In the genomic region with DNA sequence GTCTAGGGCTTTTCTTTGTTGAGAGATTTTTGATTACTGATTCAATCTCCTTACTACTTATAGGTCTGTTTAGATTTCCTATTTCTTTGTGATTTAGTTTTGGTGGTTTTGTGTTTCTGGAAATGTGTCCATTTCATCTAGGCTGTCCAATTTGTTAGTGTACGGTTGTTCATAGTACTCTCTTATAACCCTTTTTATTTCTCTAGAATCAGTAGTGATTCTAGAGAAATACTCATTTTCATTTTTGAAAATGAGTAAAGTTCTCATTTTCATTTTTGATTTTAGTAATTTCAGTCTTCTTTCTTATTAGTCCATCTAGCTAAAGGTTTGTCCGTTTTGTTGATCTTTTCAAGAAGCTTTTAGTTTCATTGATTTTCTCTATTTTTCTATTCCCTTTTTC, we compare ENCODE assay signal across 1 cellular context.
TF ChIP-seq lines count a peak whose summit lies in the region.

No MANE protein-coding gene starts in this region.

TF ChIP-seq in GM12878, 131 proteins besides CTCF, POLR2A, EP300 and RAD21 (continued from another document):
- TF ChIP-seq, protein P1, sequence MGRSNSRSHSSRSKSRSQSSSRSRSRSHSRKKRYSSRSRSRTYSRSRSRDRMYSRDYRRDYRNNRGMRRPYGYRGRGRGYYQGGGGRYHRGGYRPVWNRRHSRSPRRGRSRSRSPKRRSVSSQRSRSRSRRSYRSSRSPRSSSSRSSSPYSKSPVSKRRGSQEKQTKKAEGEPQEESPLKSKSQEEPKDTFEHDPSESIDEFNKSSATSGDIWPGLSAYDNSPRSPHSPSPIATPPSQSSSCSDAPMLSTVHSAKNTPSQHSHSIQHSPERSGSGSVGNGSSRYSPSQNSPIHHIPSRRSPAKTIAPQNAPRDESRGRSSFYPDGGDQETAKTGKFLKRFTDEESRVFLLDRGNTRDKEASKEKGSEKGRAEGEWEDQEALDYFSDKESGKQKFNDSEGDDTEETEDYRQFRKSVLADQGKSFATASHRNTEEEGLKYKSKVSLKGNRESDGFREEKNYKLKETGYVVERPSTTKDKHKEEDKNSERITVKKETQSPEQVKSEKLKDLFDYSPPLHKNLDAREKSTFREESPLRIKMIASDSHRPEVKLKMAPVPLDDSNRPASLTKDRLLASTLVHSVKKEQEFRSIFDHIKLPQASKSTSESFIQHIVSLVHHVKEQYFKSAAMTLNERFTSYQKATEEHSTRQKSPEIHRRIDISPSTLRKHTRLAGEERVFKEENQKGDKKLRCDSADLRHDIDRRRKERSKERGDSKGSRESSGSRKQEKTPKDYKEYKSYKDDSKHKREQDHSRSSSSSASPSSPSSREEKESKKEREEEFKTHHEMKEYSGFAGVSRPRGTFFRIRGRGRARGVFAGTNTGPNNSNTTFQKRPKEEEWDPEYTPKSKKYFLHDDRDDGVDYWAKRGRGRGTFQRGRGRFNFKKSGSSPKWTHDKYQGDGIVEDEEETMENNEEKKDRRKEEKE (IDR thresholded peaks at IDR 0.05): no peak
- TF ChIP-seq SREBF1 (IDR thresholded peaks at IDR 0.05; ENCODE audit: low read length) (no peak), MEF2A (IDR thresholded peaks at IDR 0.05; ENCODE audit: insufficient read depth, low read depth, low read length) (no peak), JUNB (IDR thresholded peaks at IDR 0.05) (peak; percentile 91), ESRRA (IDR thresholded peaks at IDR 0.05; ENCODE audit: low read length) (no peak), SMARCA5 (IDR thresholded peaks at IDR 0.05) (no peak), NR2C2 (IDR thresholded peaks at IDR 0.05; ENCODE audit: borderline replicate concordance, control insufficient read depth, insufficient read length, low read depth) (no peak), SREBF2 (IDR thresholded peaks at IDR 0.05; ENCODE audit: low read length) (no peak), PAX8 (IDR thresholded peaks at IDR 0.05) (no peak), RFX5 (IDR thresholded peaks at IDR 0.05; ENCODE audit: low read depth, low read length) (no peak), NBN (IDR thresholded peaks at IDR 0.05) (no peak), NR2F1 (conservative IDR thresholded peaks at IDR 0.05) (no peak), ETV6 (conservative IDR thresholded peaks at IDR 0.05 in 1 of 2, IDR thresholded peaks at IDR 0.05 in 1 of 2; ENCODE audit: borderline replicate concordance in 1 of 2, low read depth in 1 of 2) (no peak), MTA2 (IDR thresholded peaks at IDR 0.05; ENCODE audit: low read depth) (peak; percentile 77; the same call in 1 of the 2 replicates)
- TF ChIP-seq, protein P2, sequence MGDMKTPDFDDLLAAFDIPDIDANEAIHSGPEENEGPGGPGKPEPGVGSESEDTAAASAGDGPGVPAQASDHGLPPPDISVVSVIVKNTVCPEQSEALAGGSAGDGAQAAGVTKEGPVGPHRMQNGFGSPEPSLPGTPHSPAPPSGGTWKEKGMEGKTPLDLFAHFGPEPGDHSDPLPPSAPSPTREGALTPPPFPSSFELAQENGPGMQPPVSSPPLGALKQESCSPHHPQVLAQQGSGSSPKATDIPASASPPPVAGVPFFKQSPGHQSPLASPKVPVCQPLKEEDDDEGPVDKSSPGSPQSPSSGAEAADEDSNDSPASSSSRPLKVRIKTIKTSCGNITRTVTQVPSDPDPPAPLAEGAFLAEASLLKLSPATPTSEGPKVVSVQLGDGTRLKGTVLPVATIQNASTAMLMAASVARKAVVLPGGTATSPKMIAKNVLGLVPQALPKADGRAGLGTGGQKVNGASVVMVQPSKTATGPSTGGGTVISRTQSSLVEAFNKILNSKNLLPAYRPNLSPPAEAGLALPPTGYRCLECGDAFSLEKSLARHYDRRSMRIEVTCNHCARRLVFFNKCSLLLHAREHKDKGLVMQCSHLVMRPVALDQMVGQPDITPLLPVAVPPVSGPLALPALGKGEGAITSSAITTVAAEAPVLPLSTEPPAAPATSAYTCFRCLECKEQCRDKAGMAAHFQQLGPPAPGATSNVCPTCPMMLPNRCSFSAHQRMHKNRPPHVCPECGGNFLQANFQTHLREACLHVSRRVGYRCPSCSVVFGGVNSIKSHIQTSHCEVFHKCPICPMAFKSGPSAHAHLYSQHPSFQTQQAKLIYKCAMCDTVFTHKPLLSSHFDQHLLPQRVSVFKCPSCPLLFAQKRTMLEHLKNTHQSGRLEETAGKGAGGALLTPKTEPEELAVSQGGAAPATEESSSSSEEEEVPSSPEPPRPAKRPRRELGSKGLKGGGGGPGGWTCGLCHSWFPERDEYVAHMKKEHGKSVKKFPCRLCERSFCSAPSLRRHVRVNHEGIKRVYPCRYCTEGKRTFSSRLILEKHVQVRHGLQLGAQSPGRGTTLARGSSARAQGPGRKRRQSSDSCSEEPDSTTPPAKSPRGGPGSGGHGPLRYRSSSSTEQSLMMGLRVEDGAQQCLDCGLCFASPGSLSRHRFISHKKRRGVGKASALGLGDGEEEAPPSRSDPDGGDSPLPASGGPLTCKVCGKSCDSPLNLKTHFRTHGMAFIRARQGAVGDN (IDR thresholded peaks at IDR 0.05): no peak
- TF ChIP-seq, protein P3, sequence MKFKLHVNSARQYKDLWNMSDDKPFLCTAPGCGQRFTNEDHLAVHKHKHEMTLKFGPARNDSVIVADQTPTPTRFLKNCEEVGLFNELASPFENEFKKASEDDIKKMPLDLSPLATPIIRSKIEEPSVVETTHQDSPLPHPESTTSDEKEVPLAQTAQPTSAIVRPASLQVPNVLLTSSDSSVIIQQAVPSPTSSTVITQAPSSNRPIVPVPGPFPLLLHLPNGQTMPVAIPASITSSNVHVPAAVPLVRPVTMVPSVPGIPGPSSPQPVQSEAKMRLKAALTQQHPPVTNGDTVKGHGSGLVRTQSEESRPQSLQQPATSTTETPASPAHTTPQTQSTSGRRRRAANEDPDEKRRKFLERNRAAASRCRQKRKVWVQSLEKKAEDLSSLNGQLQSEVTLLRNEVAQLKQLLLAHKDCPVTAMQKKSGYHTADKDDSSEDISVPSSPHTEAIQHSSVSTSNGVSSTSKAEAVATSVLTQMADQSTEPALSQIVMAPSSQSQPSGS (IDR thresholded peaks at IDR 0.05; ENCODE audit: low read length): peak; percentile 35; the same call in 1 of the 2 replicates
TF ChIP-seq in GM12878: peak in this region for 4.
